16 cellular contexts compared by ENCODE assay signal in genomic region chr10:44660271-44660670, GRCh38.
DNase-seq lines count a peak whose midpoint lies in the region; TF ChIP-seq lines count a peak whose summit lies in the region.
"Had no signal": no experiment of that assay in that cellular context is flagged by ENCODE, and none has a peak within 500 bp of the region (broad histone marks: within the 10 kb centered on the region; RNA-seq: fewer than 3 reads in every experiment).

No MANE protein-coding gene starts in this region.

- H3K27ac Mint-ChIP-seq in H9, result no peak overlapping the region

- peaks cover 0 to 6% of the 10 kb centered on the region in 2 experiments; a peak in 1 of 4 replicates for H3K4me1 Mint-ChIP-seq in H9

- H4K8ac ChIP-seq in H9 (replicated peaks; ENCODE audit: insufficient read length, low read depth, low read length), result no peak overlapping the region

- peaks cover 20% of the 10 kb centered on the region for H3K4me1 ChIP-seq in adipocyte (ENCODE audit: control insufficient read depth, insufficient read depth, low read length)
- H3K4me1 ChIP-seq in H9 (ENCODE audit: insufficient read depth, low read length), result no peaks in the 10 kb centered on the region
- H3K4me1 ChIP-seq: A549 had no signal

- no peak overlapping the region for H2BK20ac ChIP-seq in H9 (ENCODE audit: low read depth, low read length, poor library complexity, severe bottlenecking)

- H2AFZ ChIP-seq in H9 (ENCODE audit: low read length), result no peak overlapping the region

- no peak overlapping the region for H2BK120ac ChIP-seq in H9 (ENCODE audit: low read depth, low read length, poor library complexity, severe bottlenecking)

- no peaks in the 10 kb centered on the region for H3K79me2 ChIP-seq in H9 (ENCODE audit: insufficient read depth, low read length)

- no peak overlapping the region for H3K14ac ChIP-seq in H9 (ENCODE audit: insufficient read depth, low read length)

- no peaks in the 10 kb centered on the region; a peak in 1 of 7 replicates for H3K36me3 Mint-ChIP-seq in H9 (ENCODE audit: insufficient read depth in 1 of 3, low read depth in 3 of 3)

- no peaks in the 10 kb centered on the region for H3K36me3 ChIP-seq in adipocyte (ENCODE audit: control insufficient read depth, insufficient read depth, low read length, severe bottlenecking)

- H3K4me3 ChIP-seq in adipocyte (ENCODE audit: low read length) (no peak overlapping the region), fibroblast of mammary gland (ENCODE audit: control insufficient read depth, low read depth, low read length) (no peak overlapping the region)
- H3K4me3 ChIP-seq: A549 had no signal

- H3K23ac ChIP-seq in H9 (ENCODE audit: insufficient read length, low read depth, low read length), result no peak overlapping the region

- no peak overlapping the region for H2BK15ac ChIP-seq in H9 (ENCODE audit: low read depth, low read length)

- H3K9ac ChIP-seq in adipocyte (ENCODE audit: low read length) (no peak overlapping the region), H9 (ENCODE audit: extremely low read depth, insufficient read length, low read length) (no peak overlapping the region)

- H3K27ac ChIP-seq in H9 (ENCODE audit: insufficient read length, low read depth, low read length), result no peak overlapping the region
- H3K27ac ChIP-seq: A549 had no signal

- H3K4ac ChIP-seq in H9 (ENCODE audit: low read depth, low read length), result no peak overlapping the region

- no peaks in the 10 kb centered on the region for H3K79me1 ChIP-seq in H9 (ENCODE audit: insufficient read depth, low read depth, low read length, poor library complexity, severe bottlenecking)

- no peaks in the 10 kb centered on the region for H3K9me3 ChIP-seq in adipocyte (ENCODE audit: control insufficient read depth, low read length)
- H3K9me3 ChIP-seq in H9 (ENCODE audit: control insufficient read depth, low read depth, low read length), result no peaks in the 10 kb centered on the region
- H3K9me3 ChIP-seq: A549 had no signal

- H2AK5ac ChIP-seq in H9 (ENCODE audit: insufficient read length, low read length), result no peak overlapping the region

- H3K23me2 ChIP-seq in H9 (ENCODE audit: insufficient read length, low read depth, low read length, poor library complexity, severe bottlenecking), result no peaks in the 10 kb centered on the region

- H3K56ac ChIP-seq in H9 (ENCODE audit: insufficient read length, low read depth, low read length), result no peak overlapping the region

- peaks cover 2% of the 10 kb centered on the region for H3K27me3 Mint-ChIP-seq in H9 (ENCODE audit: low read depth)

- H3K18ac ChIP-seq in H9 (ENCODE audit: insufficient read length, low read depth, low read length), result no peak overlapping the region

- H3K9me3 Mint-ChIP-seq in H9, result peaks cover 0 to 2% of the 10 kb centered on the region in 2 experiments; a peak in 1 of 5 replicates

- no peak overlapping the region for H3K4me3 Mint-ChIP-seq in H9

- H3K27me3 ChIP-seq in adipocyte (replicated peaks; ENCODE audit: control insufficient read depth, insufficient read depth, low read length), result no peaks in the 10 kb centered on the region
- H3K27me3 ChIP-seq in H9 (ENCODE audit: insufficient read depth, low read length), result no peaks in the 10 kb centered on the region

- DNase-seq in ELR (ENCODE audit: low read depth) (peak; percentile 45), adipocyte (ENCODE audit: low read depth) (peak; percentile 21), fibroblast of mammary gland (ENCODE audit: low read depth) (peak; percentile 25), renal cortical epithelial cell (ENCODE audit: low read depth) (peak; percentile 72), DMS153 (lab: John Stamatoyannopoulos, UW) (no peak), ecto neural progenitor cell (ENCODE audit: low spot score) (no peak), NCI-H510A (lab: John Stamatoyannopoulos, UW) (no peak), H9 (no peak)
- DNase-seq: AML-193, COR-L47, NCI-H187, NCI-H345, NCI-H526 treated with DMSO at 0.1 percent for 48 hours, OCI-M1, SIG-M5 had no signal

- WGBS in H9 (ENCODE audit: extremely low coverage, insufficient read length, low lambda C conversion rate), result no CpG with 5 or more reads among the region's 2 CpGs

- H2BK5ac ChIP-seq in H9 (ENCODE audit: insufficient read length, low read length), result no peak overlapping the region

- H4K5ac ChIP-seq in H9 (ENCODE audit: insufficient read length, low read depth, low read length), result no peak overlapping the region

- no peak overlapping the region for H3K4me2 ChIP-seq in H9 (ENCODE audit: insufficient read depth, insufficient read length, low read length)
- H3K4me2 ChIP-seq: A549 had no signal

- H3T11ph ChIP-seq in H9 (ENCODE audit: low read length), result no peak overlapping the region

- H2BK12ac ChIP-seq in H9 (ENCODE audit: insufficient read length, low read depth, low read length), result no peak overlapping the region

- TF ChIP-seq CTCF in fibroblast of mammary gland (conservative IDR thresholded peaks at IDR 0.05; ENCODE audit: control insufficient read depth, insufficient read depth, low read depth, low read length) (no peak), H9 (conservative IDR thresholded peaks at IDR 0.05) (no peak)

- H4K91ac ChIP-seq in H9 (ENCODE audit: insufficient read length, low read depth, low read length), result no peak overlapping the region

- no peaks in the 10 kb centered on the region for H4K20me1 ChIP-seq in H9 (ENCODE audit: control insufficient read depth, insufficient read depth, insufficient read length)

Comparison
In these comparisons a context has a peak if more than half of its experiments do, and no peak if none do; other contexts are left out.
1. DNase-seq: peak in ELR (single experiment), adipocyte (single experiment), fibroblast of mammary gland (single experiment) and renal cortical epithelial cell (single experiment); none in DMS153 (single experiment), ecto neural progenitor cell (single experiment), NCI-H510A (single experiment) and H9 (single experiment).